16 cellular contexts compared by ENCODE assay signal in the genomic region with DNA sequence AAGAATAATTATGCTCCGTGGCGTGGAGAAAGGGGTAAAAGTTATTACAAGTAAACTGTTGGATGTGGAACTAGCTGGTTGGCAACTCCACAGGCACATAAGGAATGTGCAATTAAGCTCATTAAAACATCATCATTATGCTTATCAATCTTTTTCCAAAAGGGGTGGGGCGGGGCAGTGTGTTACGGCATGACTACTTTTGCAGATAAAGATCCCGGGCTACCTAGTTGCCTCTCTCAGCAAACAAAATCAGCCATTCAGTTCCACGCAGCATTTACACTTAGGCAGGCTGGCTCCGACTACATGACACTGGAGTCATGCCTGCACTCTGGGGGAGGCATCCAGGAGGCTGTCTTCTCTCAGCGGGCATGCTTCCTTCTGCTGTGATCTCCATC.
"Had no signal": no experiment of that assay in that cellular context is flagged by ENCODE, and none has a peak within 500 bp of the region (broad histone marks: within the 10 kb centered on the region; RNA-seq: fewer than 3 reads in every experiment).

No MANE protein-coding gene starts in this region.

- ATAC-seq: activated T-helper 17 cell treated with anti-CD3 and anti-CD28 coated beads, Interleukin-2, amount 50 U/mL, for 72 hours; body of pancreas; left lobe of liver; sciatic nerve had no signal

- H3K27me3 ChIP-seq: body of pancreas, esophagus muscularis mucosa, neutrophil, SJSA1, upper lobe of left lung had no signal

- H3K4me3 ChIP-seq: body of pancreas, esophagus muscularis mucosa, SJSA1, upper lobe of left lung had no signal

- H3K9me3 ChIP-seq: body of pancreas, esophagus muscularis mucosa, neutrophil, SJSA1, upper lobe of left lung had no signal

- H3K36me3 ChIP-seq: esophagus muscularis mucosa, neutrophil, SJSA1, upper lobe of left lung had no signal

- DNase-seq: activated CD4-positive, alpha-beta T cell treated with anti-CD3 and anti-CD28 coated beads for 48 hours; activated naive CD4-positive, alpha-beta T cell treated with anti-CD3 and anti-CD28 coated beads, Interleukin-2, amount 10 ng/mL, durations not matched to agents 7 days and 5 days; body of pancreas; dermis blood vessel endothelial cell; glutamatergic neuron; immature natural killer cell; stimulated activated CD4-positive, alpha-beta T cell treated with anti-CD3 and anti-CD28 coated beads, Interleukin-12 subunit alpha, Interleukin-12 subunit beta, amount 100 ng/mL, for 4 hours; stimulated activated naive CD4-positive, alpha-beta T cell treated with Interleukin-2 at 50 U/mL for 16 hours; T-helper 1 cell; upper lobe of left lung had no signal

- H3K27ac ChIP-seq: body of pancreas, esophagus muscularis mucosa, neutrophil, SJSA1, upper lobe of left lung had no signal

- H3K4me1 ChIP-seq: SJSA1, upper lobe of left lung had no signal
